ENCODE assay signal across 1 cellular context in genomic region chr1:75345538-75346292, GRCh38.
A peak's percentile ranks its signal among the peaks of the same experiment; 100 is the strongest.
TF ChIP-seq lines count a peak whose summit lies in the region.

No MANE protein-coding gene starts in this region.

TF ChIP-seq in HEK293, 187 proteins besides CTCF, POLR2A, EP300 and RAD21 (continued from another document and continues in another):
- TF ChIP-seq ZNF654 (tag by site-specific recombination; IDR thresholded peaks at IDR 0.05; ENCODE audit: low read depth): no peak
- no peak for TF ChIP-seq ZSCAN5A (tag by site-specific recombination; IDR thresholded peaks at IDR 0.05)
- no peak for TF ChIP-seq ZNF571 (tag by site-specific recombination; IDR thresholded peaks at IDR 0.05)
- no peak for TF ChIP-seq ZNF664 (tag by site-specific recombination; IDR thresholded peaks at IDR 0.05)
- no peak for TF ChIP-seq ZNF549 (tag by site-specific recombination; IDR thresholded peaks at IDR 0.05)
- no peak for TF ChIP-seq ZNF211 (tag by site-specific recombination; IDR thresholded peaks at IDR 0.05; ENCODE audit: low read depth)
- TF ChIP-seq, protein P1, sequence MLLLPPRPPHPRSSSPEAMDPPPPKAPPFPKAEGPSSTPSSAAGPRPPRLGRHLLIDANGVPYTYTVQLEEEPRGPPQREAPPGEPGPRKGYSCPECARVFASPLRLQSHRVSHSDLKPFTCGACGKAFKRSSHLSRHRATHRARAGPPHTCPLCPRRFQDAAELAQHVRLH (tag by site-specific recombination; IDR thresholded peaks at IDR 0.05): no peak
- no peak for TF ChIP-seq TCF7L2 (IDR thresholded peaks at IDR 0.05; ENCODE audit: borderline replicate concordance, low read depth, low read length)
- no peak for TF ChIP-seq ZXDB (tag by site-specific recombination; IDR thresholded peaks at IDR 0.05)
- TF ChIP-seq, protein P2, sequence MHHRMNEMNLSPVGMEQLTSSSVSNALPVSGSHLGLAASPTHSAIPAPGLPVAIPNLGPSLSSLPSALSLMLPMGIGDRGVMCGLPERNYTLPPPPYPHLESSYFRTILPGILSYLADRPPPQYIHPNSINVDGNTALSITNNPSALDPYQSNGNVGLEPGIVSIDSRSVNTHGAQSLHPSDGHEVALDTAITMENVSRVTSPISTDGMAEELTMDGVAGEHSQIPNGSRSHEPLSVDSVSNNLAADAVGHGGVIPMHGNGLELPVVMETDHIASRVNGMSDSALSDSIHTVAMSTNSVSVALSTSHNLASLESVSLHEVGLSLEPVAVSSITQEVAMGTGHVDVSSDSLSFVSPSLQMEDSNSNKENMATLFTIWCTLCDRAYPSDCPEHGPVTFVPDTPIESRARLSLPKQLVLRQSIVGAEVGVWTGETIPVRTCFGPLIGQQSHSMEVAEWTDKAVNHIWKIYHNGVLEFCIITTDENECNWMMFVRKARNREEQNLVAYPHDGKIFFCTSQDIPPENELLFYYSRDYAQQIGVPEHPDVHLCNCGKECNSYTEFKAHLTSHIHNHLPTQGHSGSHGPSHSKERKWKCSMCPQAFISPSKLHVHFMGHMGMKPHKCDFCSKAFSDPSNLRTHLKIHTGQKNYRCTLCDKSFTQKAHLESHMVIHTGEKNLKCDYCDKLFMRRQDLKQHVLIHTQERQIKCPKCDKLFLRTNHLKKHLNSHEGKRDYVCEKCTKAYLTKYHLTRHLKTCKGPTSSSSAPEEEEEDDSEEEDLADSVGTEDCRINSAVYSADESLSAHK (tag by site-specific recombination; IDR thresholded peaks at IDR 0.05): no peak
- TF ChIP-seq REST (tag by site-specific recombination; IDR thresholded peaks at IDR 0.05): no peak
- TF ChIP-seq ZNF157 (tag by site-specific recombination; IDR thresholded peaks at IDR 0.05): no peak
- no peak for TF ChIP-seq YY2 (tag by site-specific recombination; IDR thresholded peaks at IDR 0.05)
- TF ChIP-seq ZBTB17 (tag by site-specific recombination; IDR thresholded peaks at IDR 0.05): peak; percentile 41; the same call in 1 of the 2 replicates
- TF ChIP-seq ZNF830 (tag by site-specific recombination; IDR thresholded peaks at IDR 0.05; ENCODE audit: low read depth): no peak
- TF ChIP-seq ZNF248 (tag by site-specific recombination; IDR thresholded peaks at IDR 0.05): no peak
- TF ChIP-seq ZSCAN16 (tag by site-specific recombination; IDR thresholded peaks at IDR 0.05): no peak
- TF ChIP-seq ZNF610 (tag by site-specific recombination; IDR thresholded peaks at IDR 0.05; ENCODE audit: borderline replicate concordance): no peak
- no peak for TF ChIP-seq MYNN (tag by site-specific recombination; IDR thresholded peaks at IDR 0.05; ENCODE audit: borderline replicate concordance)
- no peak for TF ChIP-seq IKZF3 (tag by site-specific recombination; IDR thresholded peaks at IDR 0.05)
- no peak; the same call in 1 of the 2 replicates for TF ChIP-seq ZNF660 (tag by site-specific recombination; IDR thresholded peaks at IDR 0.05)
- TF ChIP-seq ZNF510 (tag by site-specific recombination; IDR thresholded peaks at IDR 0.05; ENCODE audit: insufficient replicate concordance): no peak
- no peak for TF ChIP-seq ZNF624 (tag by site-specific recombination; IDR thresholded peaks at IDR 0.05)
- peak; percentile 24; the same call in 1 of the 2 replicates for TF ChIP-seq KLF8 (tag by site-specific recombination; IDR thresholded peaks at IDR 0.05)
- TF ChIP-seq TSHZ1 (tag by site-specific recombination; IDR thresholded peaks at IDR 0.05; ENCODE audit: borderline replicate concordance): 0 out of 2 replicates have a peak, but pooled peaks have one; percentile 27
- no peak for TF ChIP-seq ZNF175 (tag by site-specific recombination; IDR thresholded peaks at IDR 0.05)
- no peak for TF ChIP-seq ZNF404 (tag by site-specific recombination; IDR thresholded peaks at IDR 0.05)
- no peak for TF ChIP-seq ZNF521 (tag by site-specific recombination; IDR thresholded peaks at IDR 0.05)
- TF ChIP-seq ZNF132 (tag by site-specific recombination; IDR thresholded peaks at IDR 0.05; ENCODE audit: borderline replicate concordance): no peak
- TF ChIP-seq ZFP69B (tag by site-specific recombination; IDR thresholded peaks at IDR 0.05): no peak
- TF ChIP-seq ZBTB48 (tag by site-specific recombination; IDR thresholded peaks at IDR 0.05): no peak
- TF ChIP-seq ZNF423 (tag by site-specific recombination; IDR thresholded peaks at IDR 0.05): no peak
- peak; percentile 36; the same call in 1 of the 2 replicates for TF ChIP-seq SP7 (tag by site-specific recombination; IDR thresholded peaks at IDR 0.05)
- no peak for TF ChIP-seq HOXD13 (CRISPR knock-in tag; IDR thresholded peaks at IDR 0.05; ENCODE audit: borderline replicate concordance)
- TF ChIP-seq PBX3 (CRISPR knock-in tag; IDR thresholded peaks at IDR 0.05): no peak
- TF ChIP-seq, protein P3, sequence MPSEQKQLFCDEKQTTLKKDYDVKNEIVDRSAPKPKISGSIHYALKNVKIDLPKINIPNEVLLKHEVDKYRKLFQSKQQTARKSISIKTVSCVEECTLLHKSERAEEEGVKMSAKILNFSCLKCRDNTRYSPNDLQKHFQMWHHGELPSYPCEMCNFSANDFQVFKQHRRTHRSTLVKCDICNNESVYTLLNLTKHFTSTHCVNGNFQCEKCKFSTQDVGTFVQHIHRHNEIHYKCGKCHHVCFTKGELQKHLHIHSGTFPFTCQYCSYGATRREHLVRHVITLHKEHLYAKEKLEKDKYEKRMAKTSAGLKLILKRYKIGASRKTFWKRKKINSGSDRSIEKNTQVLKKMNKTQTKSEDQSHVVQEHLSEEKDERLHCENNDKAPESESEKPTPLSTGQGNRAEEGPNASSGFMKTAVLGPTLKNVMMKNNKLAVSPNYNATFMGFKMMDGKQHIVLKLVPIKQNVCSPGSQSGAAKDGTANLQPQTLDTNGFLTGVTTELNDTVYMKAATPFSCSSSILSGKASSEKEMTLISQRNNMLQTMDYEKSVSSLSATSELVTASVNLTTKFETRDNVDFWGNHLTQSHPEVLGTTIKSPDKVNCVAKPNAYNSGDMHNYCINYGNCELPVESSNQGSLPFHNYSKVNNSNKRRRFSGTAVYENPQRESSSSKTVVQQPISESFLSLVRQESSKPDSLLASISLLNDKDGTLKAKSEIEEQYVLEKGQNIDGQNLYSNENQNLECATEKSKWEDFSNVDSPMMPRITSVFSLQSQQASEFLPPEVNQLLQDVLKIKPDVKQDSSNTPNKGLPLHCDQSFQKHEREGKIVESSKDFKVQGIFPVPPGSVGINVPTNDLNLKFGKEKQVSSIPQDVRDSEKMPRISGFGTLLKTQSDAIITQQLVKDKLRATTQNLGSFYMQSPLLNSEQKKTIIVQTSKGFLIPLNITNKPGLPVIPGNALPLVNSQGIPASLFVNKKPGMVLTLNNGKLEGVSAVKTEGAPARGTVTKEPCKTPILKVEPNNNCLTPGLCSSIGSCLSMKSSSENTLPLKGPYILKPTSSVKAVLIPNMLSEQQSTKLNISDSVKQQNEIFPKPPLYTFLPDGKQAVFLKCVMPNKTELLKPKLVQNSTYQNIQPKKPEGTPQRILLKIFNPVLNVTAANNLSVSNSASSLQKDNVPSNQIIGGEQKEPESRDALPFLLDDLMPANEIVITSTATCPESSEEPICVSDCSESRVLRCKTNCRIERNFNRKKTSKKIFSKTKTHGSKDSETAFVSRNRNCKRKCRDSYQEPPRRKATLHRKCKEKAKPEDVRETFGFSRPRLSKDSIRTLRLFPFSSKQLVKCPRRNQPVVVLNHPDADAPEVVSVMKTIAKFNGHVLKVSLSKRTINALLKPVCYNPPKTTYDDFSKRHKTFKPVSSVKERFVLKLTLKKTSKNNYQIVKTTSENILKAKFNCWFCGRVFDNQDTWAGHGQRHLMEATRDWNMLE (tag by site-specific recombination; conservative IDR thresholded peaks at IDR 0.05; ENCODE audit: low read depth): no peak
- no peak for TF ChIP-seq ZNF302 (tag by site-specific recombination; IDR thresholded peaks at IDR 0.05; ENCODE audit: low read depth)
- TF ChIP-seq, protein P4, sequence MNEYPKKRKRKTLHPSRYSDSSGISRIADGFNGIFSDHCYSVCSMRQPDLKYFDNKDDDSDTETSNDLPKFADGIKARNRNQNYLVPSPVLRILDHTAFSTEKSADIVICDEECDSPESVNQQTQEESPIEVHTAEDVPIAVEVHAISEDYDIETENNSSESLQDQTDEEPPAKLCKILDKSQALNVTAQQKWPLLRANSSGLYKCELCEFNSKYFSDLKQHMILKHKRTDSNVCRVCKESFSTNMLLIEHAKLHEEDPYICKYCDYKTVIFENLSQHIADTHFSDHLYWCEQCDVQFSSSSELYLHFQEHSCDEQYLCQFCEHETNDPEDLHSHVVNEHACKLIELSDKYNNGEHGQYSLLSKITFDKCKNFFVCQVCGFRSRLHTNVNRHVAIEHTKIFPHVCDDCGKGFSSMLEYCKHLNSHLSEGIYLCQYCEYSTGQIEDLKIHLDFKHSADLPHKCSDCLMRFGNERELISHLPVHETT (tag by site-specific recombination; IDR thresholded peaks at IDR 0.05): peak; percentile 66
- TF ChIP-seq ZBTB20 (tag by site-specific recombination; IDR thresholded peaks at IDR 0.05): no peak
- TF ChIP-seq ZNF544 (tag by site-specific recombination; IDR thresholded peaks at IDR 0.05): no peak
